ENCODE assay signal across 27 cellular contexts in genomic region chr1:217389895-217390294, GRCh38.
DNase-seq lines count a peak whose midpoint lies in the region; ATAC-seq lines count a peak whose summit lies in the region.
"Had no signal": no experiment of that assay in that cellular context is flagged by ENCODE, and none has a peak within 500 bp of the region (broad histone marks: within the 10 kb centered on the region; RNA-seq: fewer than 3 reads in every experiment).

No MANE protein-coding gene starts in this region.

- H3K4ac ChIP-seq in neuronal stem cell (ENCODE audit: low read length): no peak overlapping the region

- H3K9me3 ChIP-seq in neuronal stem cell (replicated peaks in 1 of 2; ENCODE audit: control insufficient read depth in 2 of 2, insufficient read depth in 1 of 2, low read depth in 1 of 2, low read length in 2 of 2): no peaks in the 10 kb centered on the region
- H3K9me3 ChIP-seq: mucosa of descending colon, suprapubic skin, upper lobe of left lung had no signal

- no peak overlapping the region for H3K4me3 Mint-ChIP-seq in effector memory CD8-positive, alpha-beta T cell
- H3K4me3 Mint-ChIP-seq in activated T-helper 1 cell treated with anti-CD3 and anti-CD28 coated beads, Interleukin-12 subunit alpha, Interleukin-12 subunit beta, Interleukin-2, Interleukin-4 antibody, amounts not matched to agents 30 ng/mL and 10 ng/mL and 1 ng/mL, durations not matched to agents 14 hours and 24 hours and 36 hours: no peak overlapping the region
- H3K4me3 Mint-ChIP-seq: activated CD4-positive, alpha-beta T cell treated with anti-CD3 and anti-CD28 coated beads, Interleukin-2, amount 10 ng/mL, durations not matched to agents 24 days and 14 days; CD14-positive monocyte; immature natural killer cell; natural killer cell treated with Interleukin-12 subunit alpha and Interleukin-12 subunit beta and Interleukin-15 and Interleukin-18, amount 100 ng/mL, for 72 hours had no signal

- no peak overlapping the region for H2BK15ac ChIP-seq in neuronal stem cell (ENCODE audit: low read length)

- DNase-seq in effector memory CD8-positive, alpha-beta T cell: no peak
- no peak for DNase-seq in activated T-helper 1 cell treated with anti-CD3 and anti-CD28 coated beads, Interleukin-12 subunit alpha, Interleukin-12 subunit beta, Interleukin-2, Interleukin-4 antibody, amounts not matched to agents 30 ng/mL and 10 ng/mL and 1 ng/mL, durations not matched to agents 14 hours and 24 hours and 36 hours (ENCODE audit: low spot score)
- no peak for DNase-seq in head of caudate nucleus
- no peak for DNase-seq in neuronal stem cell (ENCODE audit: low spot score)
- DNase-seq: activated CD4-positive, alpha-beta T cell treated with anti-CD3 and anti-CD28 coated beads, Interleukin-2, amount 10 ng/mL, durations not matched to agents 24 days and 14 days; activated T-cell treated with anti-CD3 and anti-CD28 coated beads, Interleukin-2, amount 50 U/mL, for 1 hour; cortex of kidney; DND-41; effector memory CD4-positive, alpha-beta T cell; GF-D8; immature natural killer cell; left colon; mucosa of descending colon; NCI-H1417 treated with DMSO at 0.1 percent for 48 hours; NCI-H2029 treated with DMSO at 0.1 percent for 48 hours; NCI-H524 treated with DMSO at 0.1 percent for 48 hours; stimulated activated naive CD4-positive, alpha-beta T cell treated with Interleukin-2 at 50 U/mL for 16 hours; T1000; upper lobe of left lung had no signal

- H3K4me1 Mint-ChIP-seq in effector memory CD8-positive, alpha-beta T cell (ENCODE audit: low read depth in 2 of 2): no peaks in the 10 kb centered on the region
- H3K4me1 Mint-ChIP-seq in activated T-helper 1 cell treated with anti-CD3 and anti-CD28 coated beads, Interleukin-12 subunit alpha, Interleukin-12 subunit beta, Interleukin-2, Interleukin-4 antibody, amounts not matched to agents 30 ng/mL and 10 ng/mL and 1 ng/mL, durations not matched to agents 14 hours and 24 hours and 36 hours (ENCODE audit: low read depth): no peaks in the 10 kb centered on the region
- H3K4me1 Mint-ChIP-seq: activated CD4-positive, alpha-beta T cell treated with anti-CD3 and anti-CD28 coated beads, Interleukin-2, amount 10 ng/mL, durations not matched to agents 24 days and 14 days; CD14-positive monocyte; immature natural killer cell had no signal

- H3K27me3 Mint-ChIP-seq in effector memory CD8-positive, alpha-beta T cell: no peaks in the 10 kb centered on the region
- H3K27me3 Mint-ChIP-seq in activated T-helper 1 cell treated with anti-CD3 and anti-CD28 coated beads, Interleukin-12 subunit alpha, Interleukin-12 subunit beta, Interleukin-2, Interleukin-4 antibody, amounts not matched to agents 30 ng/mL and 10 ng/mL and 1 ng/mL, durations not matched to agents 14 hours and 24 hours and 36 hours (ENCODE audit: insufficient read depth): no peaks in the 10 kb centered on the region
- H3K27me3 Mint-ChIP-seq: activated CD4-positive, alpha-beta T cell treated with anti-CD3 and anti-CD28 coated beads, Interleukin-2, amount 10 ng/mL, durations not matched to agents 24 days and 14 days; natural killer cell treated with Interleukin-12 subunit alpha and Interleukin-12 subunit beta and Interleukin-15 and Interleukin-18, amount 100 ng/mL, for 72 hours had no signal

- no peak overlapping the region for H4K91ac ChIP-seq in neuronal stem cell (ENCODE audit: low read depth, low read length, poor library complexity)

- H2BK12ac ChIP-seq in neuronal stem cell (ENCODE audit: low read length): no peak overlapping the region

- no peak overlapping the region for H3K4me2 ChIP-seq in neuronal stem cell (ENCODE audit: insufficient read depth, low read length, poor library complexity, severe bottlenecking)

- ATAC-seq in GM18511 (IDR thresholded peaks at IDR 0.05; ENCODE audit: unreplicated experiment): peak; percentile 78
- peak; percentile 55 for ATAC-seq in GM19395 (IDR thresholded peaks at IDR 0.05; ENCODE audit: unreplicated experiment)
- ATAC-seq in HG02678 (IDR thresholded peaks at IDR 0.05; ENCODE audit: unreplicated experiment): peak; percentile 65
- peak; percentile 55 for ATAC-seq in HG03432 (IDR thresholded peaks at IDR 0.05; ENCODE audit: unreplicated experiment)
- no peak for ATAC-seq in effector memory CD8-positive, alpha-beta T cell (replicated peaks)
- ATAC-seq: left colon; mucosa of descending colon; natural killer cell treated with Interleukin-12 subunit alpha and Interleukin-12 subunit beta and Interleukin-15 and Interleukin-18, amount 100 ng/mL, for 72 hours had no signal

- H3K9me3 Mint-ChIP-seq in effector memory CD8-positive, alpha-beta T cell: peaks cover 0 to 3% of the 10 kb centered on the region in 2 donors
- no peaks in the 10 kb centered on the region for H3K9me3 Mint-ChIP-seq in activated T-helper 1 cell treated with anti-CD3 and anti-CD28 coated beads, Interleukin-12 subunit alpha, Interleukin-12 subunit beta, Interleukin-2, Interleukin-4 antibody, amounts not matched to agents 30 ng/mL and 10 ng/mL and 1 ng/mL, durations not matched to agents 14 hours and 24 hours and 36 hours
- H3K9me3 Mint-ChIP-seq: activated CD4-positive, alpha-beta T cell treated with anti-CD3 and anti-CD28 coated beads, Interleukin-2, amount 10 ng/mL, durations not matched to agents 24 days and 14 days had no signal

- H3K27ac Mint-ChIP-seq in effector memory CD8-positive, alpha-beta T cell: no peak overlapping the region
- no peak overlapping the region for H3K27ac Mint-ChIP-seq in activated T-helper 1 cell treated with anti-CD3 and anti-CD28 coated beads, Interleukin-12 subunit alpha, Interleukin-12 subunit beta, Interleukin-2, Interleukin-4 antibody, amounts not matched to agents 30 ng/mL and 10 ng/mL and 1 ng/mL, durations not matched to agents 14 hours and 24 hours and 36 hours
- H3K27ac Mint-ChIP-seq: activated CD4-positive, alpha-beta T cell treated with anti-CD3 and anti-CD28 coated beads, Interleukin-2, amount 10 ng/mL, durations not matched to agents 24 days and 14 days; CD14-positive monocyte; immature natural killer cell; natural killer cell treated with Interleukin-12 subunit alpha and Interleukin-12 subunit beta and Interleukin-15 and Interleukin-18, amount 100 ng/mL, for 72 hours had no signal

- peaks cover 3% of the 10 kb centered on the region for H3K36me3 Mint-ChIP-seq in effector memory CD8-positive, alpha-beta T cell (ENCODE audit: insufficient read depth)
- H3K36me3 Mint-ChIP-seq in activated T-helper 1 cell treated with anti-CD3 and anti-CD28 coated beads, Interleukin-12 subunit alpha, Interleukin-12 subunit beta, Interleukin-2, Interleukin-4 antibody, amounts not matched to agents 30 ng/mL and 10 ng/mL and 1 ng/mL, durations not matched to agents 14 hours and 24 hours and 36 hours (ENCODE audit: low read depth): no peaks in the 10 kb centered on the region
- H3K36me3 Mint-ChIP-seq: CD14-positive monocyte; immature natural killer cell; natural killer cell treated with Interleukin-12 subunit alpha and Interleukin-12 subunit beta and Interleukin-15 and Interleukin-18, amount 100 ng/mL, for 72 hours had no signal

- H3K4me3 ChIP-seq in neuronal stem cell (ENCODE audit: low read length in 2 of 2): no peak overlapping the region
- H3K4me3 ChIP-seq: mucosa of descending colon, suprapubic skin, upper lobe of left lung had no signal

- no peaks in the 10 kb centered on the region for H3K79me1 ChIP-seq in neuronal stem cell (ENCODE audit: low read depth, low read length)

- no peaks in the 10 kb centered on the region for H3K36me3 ChIP-seq in neuronal stem cell (replicated peaks in 1 of 2; ENCODE audit: control insufficient read depth in 2 of 2, insufficient read depth in 2 of 2, low read length in 2 of 2)
- H3K36me3 ChIP-seq: suprapubic skin, upper lobe of left lung had no signal

- no peak overlapping the region for H3K27ac ChIP-seq in neuronal stem cell (replicated peaks; ENCODE audit: low read length)
- H3K27ac ChIP-seq: suprapubic skin, upper lobe of left lung, VCaP had no signal

- H3K9ac ChIP-seq in neuronal stem cell (ENCODE audit: low read depth, low read length, poor library complexity): no peak overlapping the region

- H4K8ac ChIP-seq in neuronal stem cell (ENCODE audit: low read depth, low read length): no peak overlapping the region

- intact Hi-C loops in activated T-helper 1 cell treated with anti-CD3 and anti-CD28 coated beads, Interleukin-12 subunit alpha, Interleukin-12 subunit beta, Interleukin-2, Interleukin-4 antibody, amounts not matched to agents 30 ng/mL and 10 ng/mL and 1 ng/mL, durations not matched to agents 14 hours and 24 hours and 36 hours (cut with micrococcal nuclease): no loop called here
- intact Hi-C loops in head of caudate nucleus (cut with DNase I): no loop called here

- H2AFZ ChIP-seq in neuronal stem cell (ENCODE audit: low read length): no peak overlapping the region

- no CpG with 5 or more reads among the region's 5 CpGs for WGBS in neuronal stem cell (ENCODE audit: extremely low coverage in 2 of 2, insufficient read length in 2 of 2, insufficient replicate concordance in 1 of 2), 2 donors

- H2BK120ac ChIP-seq in neuronal stem cell (ENCODE audit: low read depth, low read length): no peak overlapping the region

- H2BK5ac ChIP-seq in neuronal stem cell (ENCODE audit: low read length): no peak overlapping the region

- H2AK5ac ChIP-seq in neuronal stem cell (ENCODE audit: low read depth, low read length): no peak overlapping the region

- H3K27me3 ChIP-seq in neuronal stem cell (ENCODE audit: control insufficient read depth in 3 of 3, insufficient read depth in 3 of 3, low read depth in 1 of 3, low read length in 3 of 3): no peaks in the 10 kb centered on the region
- H3K27me3 ChIP-seq: suprapubic skin, upper lobe of left lung had no signal

- H3K18ac ChIP-seq in neuronal stem cell (ENCODE audit: low read length): no peak overlapping the region

- H3K14ac ChIP-seq in neuronal stem cell (ENCODE audit: low read length): no peak overlapping the region

- H3K4me1 ChIP-seq in neuronal stem cell (ENCODE audit: control insufficient read depth in 2 of 2, insufficient read depth in 1 of 2, low read depth in 1 of 2, low read length in 2 of 2): no peaks in the 10 kb centered on the region
- H3K4me1 ChIP-seq: suprapubic skin, upper lobe of left lung had no signal

- H3K23ac ChIP-seq in neuronal stem cell (ENCODE audit: low read depth, low read length, poor library complexity): no peak overlapping the region
